ENCODE assay signal across 17 cellular contexts in genomic region chr20:64193058-64193457, GRCh38. TPM values are rescaled to one million over a fixed set of nuclear protein-coding genes. Genes with fewer than 3 reads are reported as not detected.
A peak's percentile ranks its signal among the peaks of the same experiment; 100 is the strongest.
DNase-seq lines count a peak whose midpoint lies in the region; ATAC-seq, FAIRE-seq and TF ChIP-seq lines count a peak whose summit lies in the region.
"Had no signal": no experiment of that assay in that cellular context is flagged by ENCODE, and none has a peak within 500 bp of the region (broad histone marks: within the 10 kb centered on the region; RNA-seq: fewer than 3 reads in every experiment).

No MANE protein-coding gene starts in this region.

- no peak overlapping the region for H4K8ac ChIP-seq in H1 (ENCODE audit: extremely low read depth, insufficient read depth, low read length)

- FAIRE-seq in HepG2 (lab: Jason Lieb, UNC) (no peak), H1 (lab: Jason Lieb, UNC) (no peak)
- FAIRE-seq: A204.1, GM12892, H54 had no signal

- H3K9ac ChIP-seq in HepG2 (ENCODE audit: insufficient read depth, low read depth, low read length): no peak overlapping the region
- H3K9ac ChIP-seq in H1 (replicated peaks in 1 of 4; ENCODE audit: extremely low read depth in 1 of 4, low read depth in 3 of 4, low read length in 3 of 4): no peak overlapping the region

- H2BK20ac ChIP-seq in H1 (ENCODE audit: low read length): no peak overlapping the region

- intact Hi-C loops in HepG2 (cut with micrococcal nuclease; ENCODE audit: unreplicated experiment) (no loop called here), right lobe of liver (cut with DNase I) (no loop called here)
- intact Hi-C loops in activated T-helper 1 cell treated with anti-CD3 and anti-CD28 coated beads, Interleukin-12 subunit alpha, Interleukin-12 subunit beta, Interleukin-2, Interleukin-4 antibody, amounts not matched to agents 30 ng/mL and 10 ng/mL and 1 ng/mL, durations not matched to agents 14 hours and 24 hours and 36 hours (cut with micrococcal nuclease): no loop called here

- H2AK5ac ChIP-seq in H1 (ENCODE audit: low read depth, low read length): 0 out of 2 replicates have a peak overlapping the region, but pooled peaks have one; percentile 21

- H3K4me2 ChIP-seq in HepG2 (ENCODE audit: low read depth, low read length): no peak overlapping the region
- no peak overlapping the region for H3K4me2 ChIP-seq in H1 (ENCODE audit: insufficient read depth in 1 of 2, low read depth in 2 of 2, low read length in 2 of 2)

- POLR2A ChIA-PET in HepG2 (lab: Yijun Ruan, JAX) (no interaction called here), HEK293 (lab: Yijun Ruan, JAX) (no interaction called here), H1 (lab: Charles Lee; ENCODE audit: partially characterized antibody) (interaction anchor here (0.7 to 1.8 kb wide), 2 partner anchors 11 to 63 kb away, joined by 3 to 4 read pairs; partner anchors contain the start of gene PCMTD2)

- H3K23ac ChIP-seq in H1 (ENCODE audit: insufficient read length): no peak overlapping the region

- TF ChIP-seq EP300 in HepG2 (IDR thresholded peaks at IDR 0.05; ENCODE audit: low read depth in 2 of 2, low read length in 2 of 2): no peak
- TF ChIP-seq EP300 in HepG2 (CRISPR knock-in tag; IDR thresholded peaks at IDR 0.05; ENCODE audit: borderline replicate concordance): no peak
- no peak for TF ChIP-seq EP300 in H1 (IDR thresholded peaks at IDR 0.05; ENCODE audit: borderline replicate concordance in 1 of 2, low read depth in 2 of 2, low read length in 2 of 2)

- no peak overlapping the region for H4K5ac ChIP-seq in H1 (ENCODE audit: insufficient read length, low read depth, low read length)

- no peak overlapping the region for H3K56ac ChIP-seq in H1 (replicated peaks; ENCODE audit: insufficient read length, low read depth, low read length)

- no peak overlapping the region for H2BK5ac ChIP-seq in H1 (ENCODE audit: low read depth, low read length)

- H3K36me3 ChIP-seq in HepG2 (replicated peaks in 1 of 2; ENCODE audit: control insufficient read depth in 1 of 2, insufficient read depth in 2 of 2, low read length in 2 of 2) (no peaks in the 10 kb centered on the region), right lobe of liver (no peaks in the 10 kb centered on the region), HEK293 (ENCODE audit: control insufficient read depth in 2 of 2, insufficient read depth in 1 of 2, low read length in 2 of 2) (no peaks in the 10 kb centered on the region), H1 (ENCODE audit: control insufficient read depth in 2 of 4, insufficient read depth in 4 of 4, low read length in 3 of 4) (0 out of 8 replicates have a peak, but pooled peaks cover 0 to 2% (median 0%) of the 10 kb centered on the region in 4 experiments)

- H3K9me3 Mint-ChIP-seq in stimulated activated memory B cell treated with anti-CD40 and anti-IgM and Interleukin-4, amounts not matched to agents 10 μg/mL and 1 μg/mL and 100 μg/mL, for 72 hours: no peaks in the 10 kb centered on the region
- no peaks in the 10 kb centered on the region for H3K9me3 Mint-ChIP-seq in activated T-helper 1 cell treated with anti-CD3 and anti-CD28 coated beads, Interleukin-12 subunit alpha, Interleukin-12 subunit beta, Interleukin-2, Interleukin-4 antibody, amounts not matched to agents 30 ng/mL and 10 ng/mL and 1 ng/mL, durations not matched to agents 14 hours and 24 hours and 36 hours
- H3K9me3 Mint-ChIP-seq: CD8-positive, alpha-beta memory T cell had no signal

- no peak for TF ChIP-seq POLR2A in HepG2 (IDR thresholded peaks at IDR 0.05; ENCODE audit: insufficient read depth in 1 of 2, low read depth in 2 of 2, low read length in 2 of 2)
- TF ChIP-seq POLR2A in right lobe of liver (IDR thresholded peaks at IDR 0.05): no peak
- no peak for TF ChIP-seq POLR2A in H1 (IDR thresholded peaks at IDR 0.05; ENCODE audit: control extremely low read depth in 1 of 2, low read depth in 2 of 2, low read length in 2 of 2)

- H2BK12ac ChIP-seq in H1 (ENCODE audit: low read depth, low read length): peak overlapping the region; percentile 43; the same call in 1 of the 2 replicates

- no peaks in the 10 kb centered on the region for H3K36me3 Mint-ChIP-seq in stimulated activated memory B cell treated with anti-CD40 and anti-IgM and Interleukin-4, amounts not matched to agents 10 μg/mL and 1 μg/mL and 100 μg/mL, for 72 hours
- H3K36me3 Mint-ChIP-seq in activated T-helper 1 cell treated with anti-CD3 and anti-CD28 coated beads, Interleukin-12 subunit alpha, Interleukin-12 subunit beta, Interleukin-2, Interleukin-4 antibody, amounts not matched to agents 30 ng/mL and 10 ng/mL and 1 ng/mL, durations not matched to agents 14 hours and 24 hours and 36 hours (ENCODE audit: low read depth): no peaks in the 10 kb centered on the region
- H3K36me3 Mint-ChIP-seq: CD8-positive, alpha-beta memory T cell had no signal

- in situ Hi-C loops in HepG2 (cut with HindIII; ENCODE audit: extremely low pct_ligation_motif_present, low pct_unique_long_range_greater_than_20kb): no loop called here

- no peaks in the 10 kb centered on the region for H3K79me2 ChIP-seq in HepG2 (ENCODE audit: insufficient read depth, low read length)
- H3K79me2 ChIP-seq in H1 (ENCODE audit: control insufficient read depth in 1 of 2, insufficient read depth in 2 of 2, low read length in 2 of 2): no peaks in the 10 kb centered on the region

- no peak overlapping the region for H3K18ac ChIP-seq in H1 (ENCODE audit: extremely low read depth, low read length)

- no peak overlapping the region for H3K4me3 ChIP-seq in HepG2 (replicated peaks in 1 of 3; ENCODE audit: insufficient read depth in 1 of 3, low read depth in 2 of 3, low read length in 3 of 3)
- no peak overlapping the region for H3K4me3 ChIP-seq in right lobe of liver
- H3K4me3 ChIP-seq in HEK293 (ENCODE audit: low read depth, low read length): no peak overlapping the region
- no peak overlapping the region for H3K4me3 ChIP-seq in H1 (ENCODE audit: extremely low read depth in 1 of 4, insufficient read depth in 2 of 4, low read depth in 3 of 4, low read length in 4 of 4)

- ATAC-seq in HepG2 (no peak), right lobe of liver (no peak), GM18858 (IDR thresholded peaks at IDR 0.05; ENCODE audit: unreplicated experiment) (no peak)
- ATAC-seq in stimulated activated memory B cell treated with anti-CD40 and anti-IgM and Interleukin-4, amounts not matched to agents 10 μg/mL and 1 μg/mL and 100 μg/mL, for 72 hours: peak; percentile 53
- ATAC-seq: HCT116 had no signal

- H3K27ac Mint-ChIP-seq in stimulated activated memory B cell treated with anti-CD40 and anti-IgM and Interleukin-4, amounts not matched to agents 10 μg/mL and 1 μg/mL and 100 μg/mL, for 72 hours: no peak overlapping the region
- no peak overlapping the region for H3K27ac Mint-ChIP-seq in activated T-helper 1 cell treated with anti-CD3 and anti-CD28 coated beads, Interleukin-12 subunit alpha, Interleukin-12 subunit beta, Interleukin-2, Interleukin-4 antibody, amounts not matched to agents 30 ng/mL and 10 ng/mL and 1 ng/mL, durations not matched to agents 14 hours and 24 hours and 36 hours
- H3K27ac Mint-ChIP-seq: B cell; CD8-positive, alpha-beta memory T cell had no signal

- peak overlapping the region; percentile 82; the same call in 1 of the 2 replicates for H2BK15ac ChIP-seq in H1 (ENCODE audit: low read length)

- H3K14ac ChIP-seq in H1 (ENCODE audit: insufficient read length): no peak overlapping the region

- H4K91ac ChIP-seq in H1 (replicated peaks; ENCODE audit: insufficient read length, low read length): no peak overlapping the region

- no peak overlapping the region for H3K4me3 Mint-ChIP-seq in stimulated activated memory B cell treated with anti-CD40 and anti-IgM and Interleukin-4, amounts not matched to agents 10 μg/mL and 1 μg/mL and 100 μg/mL, for 72 hours
- H3K4me3 Mint-ChIP-seq in activated T-helper 1 cell treated with anti-CD3 and anti-CD28 coated beads, Interleukin-12 subunit alpha, Interleukin-12 subunit beta, Interleukin-2, Interleukin-4 antibody, amounts not matched to agents 30 ng/mL and 10 ng/mL and 1 ng/mL, durations not matched to agents 14 hours and 24 hours and 36 hours: no peak overlapping the region
- H3K4me3 Mint-ChIP-seq: B cell; CD8-positive, alpha-beta memory T cell had no signal

- DNase-seq in HepG2 (ENCODE audit: low spot score) (no peak), right lobe of liver (no peak), H1 (ENCODE audit: low read depth in 1 of 2, low spot score in 2 of 2) (no peak)
- DNase-seq in activated T-helper 1 cell treated with anti-CD3 and anti-CD28 coated beads, Interleukin-12 subunit alpha, Interleukin-12 subunit beta, Interleukin-2, Interleukin-4 antibody, amounts not matched to agents 30 ng/mL and 10 ng/mL and 1 ng/mL, durations not matched to agents 14 hours and 24 hours and 36 hours (ENCODE audit: low spot score): no peak
- DNase-seq: CD8-positive, alpha-beta memory T cell; GDM1; IMR-90 had no signal

- no peaks in the 10 kb centered on the region for H3K4me1 Mint-ChIP-seq in stimulated activated memory B cell treated with anti-CD40 and anti-IgM and Interleukin-4, amounts not matched to agents 10 μg/mL and 1 μg/mL and 100 μg/mL, for 72 hours
- no peaks in the 10 kb centered on the region for H3K4me1 Mint-ChIP-seq in activated T-helper 1 cell treated with anti-CD3 and anti-CD28 coated beads, Interleukin-12 subunit alpha, Interleukin-12 subunit beta, Interleukin-2, Interleukin-4 antibody, amounts not matched to agents 30 ng/mL and 10 ng/mL and 1 ng/mL, durations not matched to agents 14 hours and 24 hours and 36 hours (ENCODE audit: low read depth)
- H3K4me1 Mint-ChIP-seq: B cell had no signal

- H3K4me1 ChIP-seq in HepG2 (ENCODE audit: insufficient read depth, low read length): peaks cover 34% of the 10 kb centered on the region
- peaks cover 0 to 5% (median 1%) of the 10 kb centered on the region in 4 donors for H3K4me1 ChIP-seq in right lobe of liver
- no peaks in the 10 kb centered on the region for H3K4me1 ChIP-seq in HEK293 (ENCODE audit: control insufficient read depth, insufficient read depth, low read length)
- H3K4me1 ChIP-seq in H1 (replicated peaks in 1 of 4; ENCODE audit: control insufficient read depth in 3 of 4, insufficient read depth in 4 of 4, low read length in 3 of 4): peaks cover 9 to 35% (median 17%) of the 10 kb centered on the region in 4 experiments

- TF ChIP-seq CTCF in HepG2 (CRISPR knock-in tag; IDR thresholded peaks at IDR 0.05): no peak
- no peak for TF ChIP-seq CTCF in right lobe of liver (IDR thresholded peaks at IDR 0.05)
- TF ChIP-seq CTCF in HEK293 (tag by site-specific recombination; IDR thresholded peaks at IDR 0.05): no peak
- no peak for TF ChIP-seq CTCF in H1 (IDR thresholded peaks at IDR 0.05; ENCODE audit: control extremely low read depth in 1 of 3, insufficient read depth in 1 of 3, low read depth in 1 of 3, low read length in 3 of 3)

- no peak overlapping the region for H3K4ac ChIP-seq in H1 (replicated peaks; ENCODE audit: insufficient read length, low read depth, low read length)

- H3K79me1 ChIP-seq in H1 (ENCODE audit: low read depth, low read length): no peaks in the 10 kb centered on the region

- WGBS in HepG2 (ENCODE audit: low lambda C conversion rate): 23% methylated on average over 3 of the region's 3 CpGs
- WGBS in right lobe of liver (ENCODE audit: insufficient coverage, low coverage, low lambda C conversion rate, missing lambda C conversion rate): 50% methylated on average over 1 of the region's 3 CpGs
- 84% methylated on average over 3 of the region's 3 CpGs; no CpG with 5 or more reads in 1 of the 2 experiments for WGBS in H1 (ENCODE audit: extremely low coverage in 1 of 2, insufficient coverage in 1 of 2, insufficient read length in 1 of 2, insufficient replicate concordance in 2 of 2, low coverage in 1 of 2, low lambda C conversion rate in 2 of 2, missing lambda C conversion rate in 1 of 2), 2 experiments

- BruUV-seq in HepG2 (replicated peaks; lab: Mats Ljungman, UMichigan): no TSS peak

- TF ChIP-seq RAD21 in HepG2 (CRISPR knock-in tag; IDR thresholded peaks at IDR 0.05) (no peak), H1 (IDR thresholded peaks at IDR 0.05 in 1 of 2, conservative IDR thresholded peaks at IDR 0.05 in 1 of 2; ENCODE audit: low read depth in 2 of 2, low read length in 2 of 2) (no peak)

- no peak overlapping the region for H2BK120ac ChIP-seq in H1 (replicated peaks; ENCODE audit: low read depth, low read length)

- H3K23me2 ChIP-seq in H1 (ENCODE audit: low read depth, low read length): no peaks in the 10 kb centered on the region; the same call in 1 of the 2 replicates

- CTCF ChIA-PET in HepG2 (lab: Yijun Ruan, JAX; ENCODE audit: low intra/inter-chr PET ratio, low total read pairs): no interaction called here
- CTCF ChIA-PET in HEK293 (lab: Yijun Ruan, JAX): no interaction called here
- CTCF ChIA-PET in H1 (lab: Charles Lee; ENCODE audit: partially characterized antibody): interaction anchor here (1.0 to 5.5 kb wide), 5 partner anchors 20 to 51 kb away, joined by 3 to 30 read pairs (median 5); no protein-coding TSS in a partner anchor

- H2AFZ ChIP-seq in HepG2 (ENCODE audit: low read length): no peak overlapping the region
- no peak overlapping the region for H2AFZ ChIP-seq in H1 (ENCODE audit: low read length)

- H4K20me1 ChIP-seq in HepG2 (ENCODE audit: insufficient read depth, low read length) (no peaks in the 10 kb centered on the region), H1 (replicated peaks in 1 of 2; ENCODE audit: control insufficient read depth in 1 of 2, insufficient read depth in 2 of 2, low read length in 2 of 2) (no peaks in the 10 kb centered on the region)

- H3K27ac ChIP-seq in HepG2 (ENCODE audit: extremely low read length, insufficient read depth, low read length) (no peak overlapping the region), right lobe of liver (no peak overlapping the region), HEK293 (ENCODE audit: extremely low read depth, low read depth, low read length) (no peak overlapping the region), H1 (ENCODE audit: low read depth, low read length) (no peak overlapping the region)
- H3K27ac ChIP-seq: HL-60 had no signal

- H3K9me3 ChIP-seq in HepG2 (ENCODE audit: low read length) (no peaks in the 10 kb centered on the region), right lobe of liver (no peaks in the 10 kb centered on the region), HEK293 (ENCODE audit: control insufficient read depth, insufficient read depth, low read depth, low read length) (no peaks in the 10 kb centered on the region), H1 (ENCODE audit: insufficient read depth in 2 of 2, low read depth in 1 of 2, low read length in 1 of 2) (no peaks in the 10 kb centered on the region)
- H3K9me3 ChIP-seq: Caco-2 had no signal

- peaks cover 7 to 32% of the 10 kb centered on the region in 2 experiments; a peak in 4 of 5 replicates for H3K27me3 ChIP-seq in HepG2 (ENCODE audit: control insufficient read depth in 1 of 2, insufficient read depth in 2 of 2, low read length in 2 of 2)
- no peaks in the 10 kb centered on the region for H3K27me3 ChIP-seq in right lobe of liver
- H3K27me3 ChIP-seq in H1 (replicated peaks in 1 of 4; ENCODE audit: control insufficient read depth in 3 of 4, extremely low read depth in 1 of 4, insufficient read depth in 3 of 4, low read length in 3 of 4): no peaks in the 10 kb centered on the region

- peaks cover 54% of the 10 kb centered on the region for H3K27me3 Mint-ChIP-seq in stimulated activated memory B cell treated with anti-CD40 and anti-IgM and Interleukin-4, amounts not matched to agents 10 μg/mL and 1 μg/mL and 100 μg/mL, for 72 hours
- no peaks in the 10 kb centered on the region for H3K27me3 Mint-ChIP-seq in activated T-helper 1 cell treated with anti-CD3 and anti-CD28 coated beads, Interleukin-12 subunit alpha, Interleukin-12 subunit beta, Interleukin-2, Interleukin-4 antibody, amounts not matched to agents 30 ng/mL and 10 ng/mL and 1 ng/mL, durations not matched to agents 14 hours and 24 hours and 36 hours (ENCODE audit: insufficient read depth)

RNA-seq across cellular contexts. Expression of gene MYT1, which starts 28.8 kb away (rescaled TPM):
- total RNA-seq in HepG2 (2016; rRNA removed; fragmentation: Illumina TruSeq; extraction: Trizol) (0.42 and 0.58 TPM in 2 replicates), right lobe of liver (under 1 TPM in 2 of 6 experiments, not detected in 4; 0.06 to 0.09 TPM)
- 0.10 TPM in 1 of 2 replicates, not detected in the other for total RNA-seq in HepG2 (2016; cell fraction: cytosol; rRNA removed; fragmentation: Illumina TruSeq; extraction: Trizol; ENCODE audit: low read depth)
- total RNA-seq in HepG2 (2016; cell fraction: insoluble cytoplasmic fraction; rRNA removed; fragmentation: Illumina TruSeq; extraction: Trizol): 0.12 and 0.30 TPM in 2 replicates
- total RNA-seq in HepG2 (2016; cell fraction: membrane; rRNA removed; fragmentation: Illumina TruSeq; extraction: Trizol): 0.07 and 0.34 TPM in 2 replicates
- total RNA-seq in HepG2 (2016; cell fraction: nucleus; rRNA removed; fragmentation: Illumina TruSeq; extraction: Trizol): 0.88 and 1.2 TPM in 2 replicates
- polyA plus RNA-seq in HepG2 (2011; rRNA removed) (2.5 and 3.2 TPM in 2 replicates), H1 (2011; rRNA removed) (0.63 and 1.0 TPM in 2 replicates)
- 1.5 TPM in 2 replicates for polyA plus RNA-seq in HepG2 (2011; cell fraction: cytosol; rRNA removed)
- polyA plus RNA-seq in HepG2 (2011; cell fraction: nucleus; rRNA removed): 3.2 and 3.4 TPM in 2 replicates
- polyA plus RNA-seq in HepG2 (2012): 1.0 and 1.6 TPM in 2 replicates
- 0.15 TPM in 1 of 2 replicates, not detected in the other for polyA plus RNA-seq in HepG2 (2016; cell fraction: cytosol; fragmentation: Illumina TruSeq; extraction: Trizol; ENCODE audit: low read depth)
- polyA plus RNA-seq in HepG2 (2016; cell fraction: insoluble cytoplasmic fraction; fragmentation: Illumina TruSeq; extraction: Trizol; ENCODE audit: low read depth): 0.27 and 0.67 TPM in 2 replicates
- 0.15 and 0.27 TPM in 2 replicates for polyA plus RNA-seq in HepG2 (2016; cell fraction: membrane; fragmentation: Illumina TruSeq; extraction: Trizol; ENCODE audit: low read depth)
- polyA plus RNA-seq in HepG2 (2016; cell fraction: nucleus; fragmentation: Illumina TruSeq; extraction: Trizol; ENCODE audit: insufficient read depth, low read depth): 1.2 and 2.9 TPM in 2 replicates
- 1.4 TPM in 1 of 2 replicates, not detected in the other for polyA minus RNA-seq in HepG2 (2011; rRNA and poly(A)+ RNA removed; ENCODE audit: low replicate concordance)
- polyA minus RNA-seq in HepG2 (2011; cell fraction: cytosol; rRNA and poly(A)+ RNA removed): 0.20 and 0.70 TPM in 2 replicates
- polyA minus RNA-seq in HepG2 (2011; cell fraction: nucleus; rRNA and poly(A)+ RNA removed): 1.8 and 3.6 TPM in 2 replicates
- total RNA-seq in H1 (2021; fragmentation: NEBNext Ultra II Directional; extraction: Animal tissue kit (Norgen Biotek cat#: 25700)): 1.1 and 2.0 TPM in 2 replicates
- polyA plus RNA-seq in H1 (2011; cell fraction: cytosol; rRNA removed): 0.96 TPM
- 2.8 TPM for polyA plus RNA-seq in H1 (2011; cell fraction: nucleus; rRNA removed)
- 0.51 to 1.5 TPM (median 1.1 TPM) in 4 replicates for polyA plus RNA-seq in H1 (2012, experiment 1 of 2)
- polyA plus RNA-seq in H1 (2012, experiment 2 of 2): 0.24 TPM
- 1.2 TPM for polyA plus RNA-seq in H1 (2013, experiment 1 of 2)
- polyA plus RNA-seq in H1 (2013, experiment 2 of 2): 0.90 TPM
- 0.88 and 0.95 TPM in 2 replicates for polyA minus RNA-seq in H1 (2011; rRNA and poly(A)+ RNA removed)
- 1.3 TPM for polyA minus RNA-seq in H1 (2011; cell fraction: cytosol; rRNA and poly(A)+ RNA removed)
- 1.00 TPM for polyA minus RNA-seq in H1 (2011; cell fraction: nucleus; rRNA and poly(A)+ RNA removed)
- total RNA-seq in activated T-helper 1 cell treated with anti-CD3 and anti-CD28 coated beads, Interleukin-12 subunit alpha, Interleukin-12 subunit beta, Interleukin-2, Interleukin-4 antibody, amounts not matched to agents 30 ng/mL and 10 ng/mL and 1 ng/mL, durations not matched to agents 14 hours and 24 hours and 36 hours: not detected in 2 replicates
- total RNA-seq: IMR-90 had no signal
- polyA plus RNA-seq: CD8-positive, alpha-beta memory T cell; IMR-90 had no signal

Comparison
In these comparisons a context has a peak if more than half of its experiments do, and no peak if none do; other contexts are left out.
1. Of the 63 proteins assayed by ChIP-seq in both HepG2 and HEK293: peak only in HepG2: none; only in HEK293: PRDM10; in both: none; in neither: 62.